8 cellular contexts compared by ENCODE assay signal in the genomic region with DNA sequence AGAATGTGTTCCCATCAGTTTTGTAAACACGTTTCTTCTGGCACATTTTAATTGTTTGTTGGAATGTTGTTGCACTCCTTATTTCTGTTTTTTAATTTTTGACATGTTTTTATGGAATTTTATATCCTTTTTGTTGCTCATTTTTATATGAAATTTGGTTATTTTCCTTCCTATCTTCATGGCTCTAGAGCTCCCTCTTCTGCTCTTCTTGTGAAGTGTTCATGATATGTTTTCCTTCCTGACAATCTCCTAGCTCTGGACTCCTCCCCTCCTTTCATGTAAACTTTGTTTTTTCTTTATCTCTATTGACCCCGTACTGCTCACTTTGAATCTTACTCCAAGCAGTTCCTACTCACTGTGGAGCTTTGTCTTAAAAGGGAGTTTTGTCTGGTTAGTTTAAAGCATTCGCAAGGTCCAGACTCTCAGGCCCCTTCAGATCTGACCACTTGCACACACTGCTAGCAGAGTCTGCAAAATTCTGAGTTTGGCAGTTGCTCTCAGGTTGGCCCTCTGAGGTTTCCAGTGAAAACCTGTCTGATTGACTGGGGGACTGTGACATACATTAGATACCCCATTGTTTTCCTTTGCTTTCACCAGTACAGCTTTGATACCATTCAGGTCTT.
DNase-seq lines count a peak whose midpoint lies in the region; ATAC-seq and TF ChIP-seq lines count a peak whose summit lies in the region.

No MANE protein-coding gene starts in this region.

- H3K4me2 ChIP-seq in Loucy (ENCODE audit: low read depth, low read length, poor library complexity, severe bottlenecking) = no peak overlapping the region
- H3K4me2 ChIP-seq in neural cell (ENCODE audit: low read length) = no peak overlapping the region

- no peak overlapping the region for H3K4me3 Mint-ChIP-seq in activated T-helper 17 cell treated with anti-CD3 and anti-CD28 coated beads, Interleukin-2, amount 50 U/mL, for 72 hours
- no peak overlapping the region for H3K4me3 Mint-ChIP-seq in immature natural killer cell

- peaks cover 6% of the 10 kb centered on the region for H3K27me3 Mint-ChIP-seq in activated T-helper 17 cell treated with anti-CD3 and anti-CD28 coated beads, Interleukin-2, amount 50 U/mL, for 72 hours
- peaks cover 0 to 2% (median 2%) of the 10 kb centered on the region in 3 donors for H3K27me3 Mint-ChIP-seq in immature natural killer cell (ENCODE audit: low read depth in 3 of 3)

- no peak for TF ChIP-seq POLR2A in heart left ventricle (IDR thresholded peaks at IDR 0.05)

- H3K9me3 Mint-ChIP-seq in activated T-helper 17 cell treated with anti-CD3 and anti-CD28 coated beads, Interleukin-2, amount 50 U/mL, for 72 hours = no peaks in the 10 kb centered on the region
- peaks cover 0 to 5% (median 0%) of the 10 kb centered on the region in 6 donors for H3K9me3 Mint-ChIP-seq in immature natural killer cell

- H3K4me3 ChIP-seq in heart right ventricle (no peak overlapping the region), heart left ventricle (no peak overlapping the region), Loucy (ENCODE audit: low read length, poor library complexity, severe bottlenecking) (no peak overlapping the region), neural cell (ENCODE audit: low read length) (no peak overlapping the region)

- H3K36me3 ChIP-seq in heart right ventricle (no peaks in the 10 kb centered on the region), heart left ventricle (no peaks in the 10 kb centered on the region), Loucy (ENCODE audit: insufficient read depth, low read length) (no peaks in the 10 kb centered on the region), neural cell (ENCODE audit: insufficient read depth, low read length) (no peaks in the 10 kb centered on the region)

- DNase-seq in heart right ventricle (no peak), heart left ventricle (no peak), T47D (ENCODE audit: low read depth in 1 of 2, low spot score in 1 of 2) (peak; percentile 9 to 45), immature natural killer cell (no peak)

- H3F3A ChIP-seq in Loucy (ENCODE audit: low read depth) = no peaks in the 10 kb centered on the region
- no peaks in the 10 kb centered on the region for H3F3A ChIP-seq in neural cell (ENCODE audit: insufficient read depth, low read length, poor library complexity, severe bottlenecking)

- no peak for TF ChIP-seq EP300 in neural cell (conservative IDR thresholded peaks at IDR 0.05; ENCODE audit: poor library complexity, severe bottlenecking)

- in situ Hi-C loops in T47D (cut with HindIII; ENCODE audit: low pct_unique_long_range_greater_than_20kb, low sequenced_read_pairs) = no loop called here

- H3K4me1 ChIP-seq in heart right ventricle (no peaks in the 10 kb centered on the region), heart left ventricle (no peaks in the 10 kb centered on the region), Loucy (ENCODE audit: insufficient read depth, low read length, poor library complexity, severe bottlenecking) (no peaks in the 10 kb centered on the region)

- WGBS in heart right ventricle, 2 donors = 36 to 37% methylated on average over 3 of the region's 3 CpGs
- WGBS in heart left ventricle, 4 donors = 34 to 39% (median 35%) methylated on average over 3 of the region's 3 CpGs

- H3K9me3 ChIP-seq in heart right ventricle (no peaks in the 10 kb centered on the region), heart left ventricle (no peaks in the 10 kb centered on the region), Loucy (ENCODE audit: insufficient read depth, low read depth, low read length) (no peaks in the 10 kb centered on the region), neural cell (ENCODE audit: low read length) (no peaks in the 10 kb centered on the region)

- no peak overlapping the region for H3K27ac Mint-ChIP-seq in activated T-helper 17 cell treated with anti-CD3 and anti-CD28 coated beads, Interleukin-2, amount 50 U/mL, for 72 hours
- H3K27ac Mint-ChIP-seq in immature natural killer cell = no peak overlapping the region

- TF ChIP-seq CTCF in heart right ventricle (IDR thresholded peaks at IDR 0.05) = peak in 7 of 9 donors; percentile 9 to 51 (median 35)
- peak in 5 of 12 donors; percentile 29 to 47 (median 34) for TF ChIP-seq CTCF in heart left ventricle (IDR thresholded peaks at IDR 0.05)
- TF ChIP-seq CTCF in Loucy (conservative IDR thresholded peaks at IDR 0.05; ENCODE audit: low read length) = peak; percentile 86
- TF ChIP-seq CTCF in neural cell (IDR thresholded peaks at IDR 0.05; ENCODE audit: poor library complexity, severe bottlenecking) = peak; percentile 80

- H3K27me3 ChIP-seq in heart right ventricle = peaks cover 0 to 8% (median 0%) of the 10 kb centered on the region in 7 donors
- H3K27me3 ChIP-seq in heart left ventricle = no peaks in the 10 kb centered on the region
- no peaks in the 10 kb centered on the region for H3K27me3 ChIP-seq in Loucy (ENCODE audit: insufficient read depth, low read length, poor library complexity, severe bottlenecking)
- no peaks in the 10 kb centered on the region for H3K27me3 ChIP-seq in neural cell (ENCODE audit: insufficient read depth, low read depth, low read length)

- no peaks in the 10 kb centered on the region for H3K36me3 Mint-ChIP-seq in activated T-helper 17 cell treated with anti-CD3 and anti-CD28 coated beads, Interleukin-2, amount 50 U/mL, for 72 hours (ENCODE audit: low read depth)
- no peaks in the 10 kb centered on the region for H3K36me3 Mint-ChIP-seq in immature natural killer cell

- no peak overlapping the region for H3K27ac ChIP-seq in heart right ventricle
- H3K27ac ChIP-seq in heart left ventricle = no peak overlapping the region
- no peak overlapping the region for H3K27ac ChIP-seq in neural cell (ENCODE audit: low read length)

- intact Hi-C loops in heart right ventricle (cut with DNase I) (no loop called here), heart left ventricle (cut with DNase I) (no loop called here)

- H3K9me2 ChIP-seq in Loucy (replicated peaks; ENCODE audit: low read depth, low read length) (no peaks in the 10 kb centered on the region), neural cell (ENCODE audit: insufficient read depth, low read length) (no peaks in the 10 kb centered on the region)

- no peaks in the 10 kb centered on the region for H3K4me1 Mint-ChIP-seq in activated T-helper 17 cell treated with anti-CD3 and anti-CD28 coated beads, Interleukin-2, amount 50 U/mL, for 72 hours
- no peaks in the 10 kb centered on the region for H3K4me1 Mint-ChIP-seq in immature natural killer cell

- peak; percentile 87 for TF ChIP-seq RAD21 in neural cell (conservative IDR thresholded peaks at IDR 0.05)

- no peak for ATAC-seq in heart right ventricle
- ATAC-seq in heart left ventricle = no peak
- ATAC-seq in activated T-helper 17 cell treated with anti-CD3 and anti-CD28 coated beads, Interleukin-2, amount 50 U/mL, for 72 hours (replicated peaks) = no peak
- ATAC-seq in HG03460 (IDR thresholded peaks at IDR 0.05; ENCODE audit: unreplicated experiment) = no peak

- peak overlapping the region; percentile 67; the same call in 1 of the 2 replicates for H2AFZ ChIP-seq in Loucy (ENCODE audit: low read length)
- H2AFZ ChIP-seq in neural cell (ENCODE audit: low read depth, low read length) = no peak overlapping the region

- H3K9ac ChIP-seq in Loucy (ENCODE audit: low read depth, low read length, poor library complexity, severe bottlenecking) (no peak overlapping the region), neural cell (ENCODE audit: low read length) (no peak overlapping the region)

- H3K79me2 ChIP-seq in Loucy (ENCODE audit: insufficient read depth, low read length) (no peaks in the 10 kb centered on the region), neural cell (replicated peaks; ENCODE audit: insufficient read depth, low read length) (no peaks in the 10 kb centered on the region)

- no peaks in the 10 kb centered on the region for H4K20me1 ChIP-seq in Loucy (ENCODE audit: insufficient read depth, low read length, poor library complexity, severe bottlenecking)
- no peaks in the 10 kb centered on the region for H4K20me1 ChIP-seq in neural cell (ENCODE audit: insufficient read depth)

TF ChIP-seq in neural cell, 6 proteins besides CTCF, POLR2A, EP300 and RAD21:
- TF ChIP-seq SMC3 (conservative IDR thresholded peaks at IDR 0.05; ENCODE audit: poor library complexity) (peak; percentile 81), TAF1 (IDR thresholded peaks at IDR 0.05; ENCODE audit: low read depth) (no peak), MXI1 (conservative IDR thresholded peaks at IDR 0.05; ENCODE audit: poor library complexity, severe bottlenecking) (no peak)
- TF ChIP-seq, protein P1, sequence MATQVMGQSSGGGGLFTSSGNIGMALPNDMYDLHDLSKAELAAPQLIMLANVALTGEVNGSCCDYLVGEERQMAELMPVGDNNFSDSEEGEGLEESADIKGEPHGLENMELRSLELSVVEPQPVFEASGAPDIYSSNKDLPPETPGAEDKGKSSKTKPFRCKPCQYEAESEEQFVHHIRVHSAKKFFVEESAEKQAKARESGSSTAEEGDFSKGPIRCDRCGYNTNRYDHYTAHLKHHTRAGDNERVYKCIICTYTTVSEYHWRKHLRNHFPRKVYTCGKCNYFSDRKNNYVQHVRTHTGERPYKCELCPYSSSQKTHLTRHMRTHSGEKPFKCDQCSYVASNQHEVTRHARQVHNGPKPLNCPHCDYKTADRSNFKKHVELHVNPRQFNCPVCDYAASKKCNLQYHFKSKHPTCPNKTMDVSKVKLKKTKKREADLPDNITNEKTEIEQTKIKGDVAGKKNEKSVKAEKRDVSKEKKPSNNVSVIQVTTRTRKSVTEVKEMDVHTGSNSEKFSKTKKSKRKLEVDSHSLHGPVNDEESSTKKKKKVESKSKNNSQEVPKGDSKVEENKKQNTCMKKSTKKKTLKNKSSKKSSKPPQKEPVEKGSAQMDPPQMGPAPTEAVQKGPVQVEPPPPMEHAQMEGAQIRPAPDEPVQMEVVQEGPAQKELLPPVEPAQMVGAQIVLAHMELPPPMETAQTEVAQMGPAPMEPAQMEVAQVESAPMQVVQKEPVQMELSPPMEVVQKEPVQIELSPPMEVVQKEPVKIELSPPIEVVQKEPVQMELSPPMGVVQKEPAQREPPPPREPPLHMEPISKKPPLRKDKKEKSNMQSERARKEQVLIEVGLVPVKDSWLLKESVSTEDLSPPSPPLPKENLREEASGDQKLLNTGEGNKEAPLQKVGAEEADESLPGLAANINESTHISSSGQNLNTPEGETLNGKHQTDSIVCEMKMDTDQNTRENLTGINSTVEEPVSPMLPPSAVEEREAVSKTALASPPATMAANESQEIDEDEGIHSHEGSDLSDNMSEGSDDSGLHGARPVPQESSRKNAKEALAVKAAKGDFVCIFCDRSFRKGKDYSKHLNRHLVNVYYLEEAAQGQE (IDR thresholded peaks at IDR 0.05; ENCODE audit: borderline replicate concordance) = no peak
TF ChIP-seq in neural cell: peak in this region for 1.

Comparison
In these comparisons a context has a peak if more than half of its experiments do, and no peak if none do; other contexts are left out.
1. DNase-seq: peak in T47D (2 of 2); none in heart right ventricle (0 of 2), heart left ventricle (0 of 5) and immature natural killer cell (0 of 3).